ENCODE assay signal across 20 cellular contexts in genomic region chr1:241871031-241871430, GRCh38. TPM values are rescaled to one million over a fixed set of nuclear protein-coding genes. Genes with fewer than 3 reads are reported as not detected.
A peak's percentile ranks its signal among the peaks of the same experiment; 100 is the strongest.
DNase-seq lines count a peak whose midpoint lies in the region; ATAC-seq, FAIRE-seq and TF ChIP-seq lines count a peak whose summit lies in the region.
"Had no signal": no experiment of that assay in that cellular context is flagged by ENCODE, and none has a peak within 500 bp of the region (broad histone marks: within the 10 kb centered on the region; RNA-seq: fewer than 3 reads in every experiment).

No MANE protein-coding gene starts in this region.

- no peak overlapping the region for H3K4me3 ChIP-seq in HepG2 (replicated peaks in 1 of 3; ENCODE audit: insufficient read depth in 1 of 3, low read depth in 2 of 3, low read length in 3 of 3)
- H3K4me3 ChIP-seq in right lobe of liver = no peak overlapping the region
- H3K4me3 ChIP-seq in SJCRH30 = no peak overlapping the region
- no peak overlapping the region for H3K4me3 ChIP-seq in mesenchymal stem cell (ENCODE audit: insufficient read depth in 1 of 2, low read depth in 1 of 2, low read length in 2 of 2)
- H3K4me3 ChIP-seq: BLaER1, GM23338 had no signal

- H3K4me1 Mint-ChIP-seq in T-helper 17 cell = peaks cover 2% of the 10 kb centered on the region
- H3K4me1 Mint-ChIP-seq: B cell, GM23338, H9 had no signal

- H3K4me1 ChIP-seq in HepG2 (ENCODE audit: insufficient read depth, low read length) = no peaks in the 10 kb centered on the region
- H3K4me1 ChIP-seq in right lobe of liver = no peaks in the 10 kb centered on the region
- peaks cover 7% of the 10 kb centered on the region for H3K4me1 ChIP-seq in SJCRH30
- peaks cover 3% of the 10 kb centered on the region for H3K4me1 ChIP-seq in mesenchymal stem cell (ENCODE audit: control insufficient read depth, insufficient read depth, low read depth, low read length)
- H3K4me1 ChIP-seq: BLaER1, Caco-2 had no signal

- H3K27me3 ChIP-seq in HepG2 (ENCODE audit: control insufficient read depth in 1 of 2, insufficient read depth in 2 of 2, low read length in 2 of 2) (no peaks in the 10 kb centered on the region), right lobe of liver (no peaks in the 10 kb centered on the region), SJCRH30 (no peaks in the 10 kb centered on the region), mesenchymal stem cell (ENCODE audit: control insufficient read depth in 1 of 2, insufficient read depth in 1 of 2, low read length in 2 of 2) (no peaks in the 10 kb centered on the region)
- H3K27me3 ChIP-seq: BLaER1 had no signal

- TF ChIP-seq CTCF in HepG2 (CRISPR knock-in tag; IDR thresholded peaks at IDR 0.05) (no peak), right lobe of liver (IDR thresholded peaks at IDR 0.05) (no peak)

- no peak overlapping the region for H3K4me2 ChIP-seq in HepG2 (ENCODE audit: low read depth, low read length)
- H3K4me2 ChIP-seq in mesenchymal stem cell (ENCODE audit: low read length, poor library complexity, severe bottlenecking) = no peak overlapping the region
- H3K4me2 ChIP-seq: BLaER1, GM23338 had no signal

- H3K27ac ChIP-seq in HepG2 (ENCODE audit: extremely low read length, insufficient read depth, low read length) = no peak overlapping the region
- H3K27ac ChIP-seq in right lobe of liver = no peak overlapping the region
- H3K27ac ChIP-seq in SJCRH30 = peak overlapping the region; percentile 49
- H3K27ac ChIP-seq in mesenchymal stem cell (ENCODE audit: low read length, poor library complexity, severe bottlenecking) = peak overlapping the region; percentile 35
- H3K27ac ChIP-seq: BLaER1, C4-2B had no signal

- H3K79me2 ChIP-seq in HepG2 (ENCODE audit: insufficient read depth, low read length) = no peaks in the 10 kb centered on the region

- H3K18ac ChIP-seq in mesenchymal stem cell (ENCODE audit: low read depth in 1 of 2, low read length in 2 of 2) = no peak overlapping the region

- no TSS peak for BruUV-seq in HepG2 (replicated peaks; lab: Mats Ljungman, UMichigan)

- ATAC-seq in HepG2 = no peak
- no peak for ATAC-seq in right lobe of liver
- ATAC-seq in T-helper 17 cell = no peak
- ATAC-seq: CD8-positive, alpha-beta T cell; GM23338; HCT116 had no signal

- H4K91ac ChIP-seq in mesenchymal stem cell (ENCODE audit: low read length) = no peak overlapping the region

- H2AFZ ChIP-seq in HepG2 (ENCODE audit: low read length) = no peak overlapping the region
- no peak overlapping the region for H2AFZ ChIP-seq in mesenchymal stem cell (ENCODE audit: low read depth, low read length)
- H2AFZ ChIP-seq: GM23338 had no signal

- no peaks in the 10 kb centered on the region for H3K27me3 Mint-ChIP-seq in T-helper 17 cell
- H3K27me3 Mint-ChIP-seq: B cell; CD4-positive, CD25-positive, alpha-beta regulatory T cell had no signal

- no peak overlapping the region for H3K27ac Mint-ChIP-seq in T-helper 17 cell
- H3K27ac Mint-ChIP-seq: B cell; CD4-positive, CD25-positive, alpha-beta regulatory T cell; CD8-positive, alpha-beta T cell; GM23338; H9 had no signal

- H3K36me3 ChIP-seq in HepG2 (replicated peaks in 1 of 2; ENCODE audit: control insufficient read depth in 1 of 2, insufficient read depth in 2 of 2, low read length in 2 of 2) (peaks cover 0 to 14% of the 10 kb centered on the region in 2 experiments; a peak in 1 of 5 replicates), right lobe of liver (no peaks in the 10 kb centered on the region), SJCRH30 (peaks cover 47% of the 10 kb centered on the region), mesenchymal stem cell (ENCODE audit: control insufficient read depth in 1 of 2, insufficient read depth in 2 of 2, low read depth in 1 of 2, low read length in 2 of 2) (peaks cover 0 to 4% of the 10 kb centered on the region in 2 experiments)

- H4K8ac ChIP-seq in mesenchymal stem cell (ENCODE audit: low read length) = no peak overlapping the region

- H3K23ac ChIP-seq in mesenchymal stem cell (ENCODE audit: low read length in 2 of 2) = no peak overlapping the region

- POLR2A ChIA-PET in HepG2 (lab: Yijun Ruan, JAX) = no interaction called here

- H3K79me1 ChIP-seq in mesenchymal stem cell (replicated peaks; ENCODE audit: low read length, poor library complexity, severe bottlenecking) = peaks cover 1% of the 10 kb centered on the region

- H3K36me3 Mint-ChIP-seq in T-helper 17 cell (ENCODE audit: low read depth) = no peaks in the 10 kb centered on the region
- H3K36me3 Mint-ChIP-seq: CD8-positive, alpha-beta T cell had no signal

- H2BK5ac ChIP-seq in mesenchymal stem cell (ENCODE audit: low read depth, low read length, poor library complexity, severe bottlenecking) = no peak overlapping the region

- FAIRE-seq in HepG2 (lab: Jason Lieb, UNC) = no peak
- FAIRE-seq: G401.6, GM12892, GM19239 had no signal

- no peak overlapping the region for H2BK120ac ChIP-seq in mesenchymal stem cell (ENCODE audit: low read depth, low read length)

- TF ChIP-seq EP300 in HepG2 (IDR thresholded peaks at IDR 0.05; ENCODE audit: low read depth in 2 of 2, low read length in 2 of 2) (no peak), HepG2 (CRISPR knock-in tag; IDR thresholded peaks at IDR 0.05; ENCODE audit: borderline replicate concordance) (no peak)

- in situ Hi-C loops in HepG2 (cut with HindIII; ENCODE audit: extremely low pct_ligation_motif_present, low pct_unique_long_range_greater_than_20kb) = no loop called here

- no peaks in the 10 kb centered on the region for H4K20me1 ChIP-seq in HepG2 (ENCODE audit: insufficient read depth, low read length)
- H4K20me1 ChIP-seq: BLaER1 had no signal

- H3K4me3 Mint-ChIP-seq in T-helper 17 cell = no peak overlapping the region
- H3K4me3 Mint-ChIP-seq: B cell; CD4-positive, CD25-positive, alpha-beta regulatory T cell; CD8-positive, alpha-beta T cell; GM23338; H9 had no signal

- no peak overlapping the region for H3K4ac ChIP-seq in mesenchymal stem cell (ENCODE audit: low read depth in 1 of 2, low read length in 2 of 2)

- H2BK12ac ChIP-seq in mesenchymal stem cell (ENCODE audit: low read length in 2 of 2) = no peak overlapping the region

- TF ChIP-seq POLR2A in HepG2 (IDR thresholded peaks at IDR 0.05; ENCODE audit: insufficient read depth in 1 of 2, low read depth in 2 of 2, low read length in 2 of 2) (no peak), right lobe of liver (IDR thresholded peaks at IDR 0.05) (no peak)

- H3K9me3 ChIP-seq in HepG2 (ENCODE audit: low read length) (no peaks in the 10 kb centered on the region), right lobe of liver (no peaks in the 10 kb centered on the region), SJCRH30 (replicated peaks) (no peaks in the 10 kb centered on the region), mesenchymal stem cell (ENCODE audit: control insufficient read depth, low read length) (no peaks in the 10 kb centered on the region), T-helper 17 cell (ENCODE audit: control insufficient read depth, low read length, poor library complexity, severe bottlenecking) (no peaks in the 10 kb centered on the region)
- H3K9me3 ChIP-seq: BLaER1, Caco-2 had no signal

- no peak overlapping the region for H2AK5ac ChIP-seq in mesenchymal stem cell (ENCODE audit: low read length, severe bottlenecking)

- CTCF ChIA-PET in HepG2 (lab: Yijun Ruan, JAX; ENCODE audit: low intra/inter-chr PET ratio, low total read pairs) = no interaction called here

- no peak overlapping the region for H2BK15ac ChIP-seq in mesenchymal stem cell (ENCODE audit: low read depth, poor library complexity, severe bottlenecking)

- H3K14ac ChIP-seq in mesenchymal stem cell (ENCODE audit: low read length in 2 of 2) = no peak overlapping the region

- no peak overlapping the region for H3K9ac ChIP-seq in HepG2 (ENCODE audit: insufficient read depth, low read depth, low read length)
- H3K9ac ChIP-seq in mesenchymal stem cell (ENCODE audit: low read length) = no peak overlapping the region
- H3K9ac ChIP-seq: BLaER1 had no signal

- DNase-seq in HepG2 (ENCODE audit: low spot score) (no peak), right lobe of liver (no peak), SJCRH30 (no peak), mesenchymal stem cell (no peak), amniotic stem cell (lab: John Stamatoyannopoulos, UW) (no peak), T-helper 17 cell (no peak)
- DNase-seq: Caco-2; CD4-positive, CD25-positive, alpha-beta regulatory T cell; CD8-positive, alpha-beta T cell; DMS153; DND-41; H9 had no signal

- WGBS in HepG2 (ENCODE audit: low lambda C conversion rate) = 95% methylated on average over 1 of the region's 1 CpG
- WGBS in right lobe of liver (ENCODE audit: insufficient coverage, low coverage, low lambda C conversion rate, missing lambda C conversion rate) = 83% methylated on average over 1 of the region's 1 CpG
- WGBS in mesenchymal stem cell = 100% methylated on average over 1 of the region's 1 CpG

- no peak for TF ChIP-seq RAD21 in HepG2 (CRISPR knock-in tag; IDR thresholded peaks at IDR 0.05)

- intact Hi-C loops in HepG2 (cut with micrococcal nuclease; ENCODE audit: unreplicated experiment) (no loop called here), right lobe of liver (cut with DNase I) (no loop called here)

RNA-seq across cellular contexts. Expression of gene EXO1, which starts 23.0 kb away (rescaled TPM):
- total RNA-seq in HepG2 (2016; rRNA removed; fragmentation: Illumina TruSeq; extraction: Trizol) (26.1 and 35.6 TPM in 2 replicates), right lobe of liver (1 to 10 TPM in 2 of 6 experiments, under 1 TPM in 3, not detected in 1; 0.29 to 1.7 (median 0.62) TPM), T-helper 17 cell (1 to 10 TPM; 1.4 to 1.7 TPM)
- total RNA-seq in HepG2 (2016; cell fraction: cytosol; rRNA removed; fragmentation: Illumina TruSeq; extraction: Trizol; ENCODE audit: low read depth) = 5.3 and 6.4 TPM in 2 replicates
- total RNA-seq in HepG2 (2016; cell fraction: insoluble cytoplasmic fraction; rRNA removed; fragmentation: Illumina TruSeq; extraction: Trizol) = 24.4 and 33.9 TPM in 2 replicates
- total RNA-seq in HepG2 (2016; cell fraction: membrane; rRNA removed; fragmentation: Illumina TruSeq; extraction: Trizol) = 13.0 and 14.4 TPM in 2 replicates
- total RNA-seq in HepG2 (2016; cell fraction: nucleus; rRNA removed; fragmentation: Illumina TruSeq; extraction: Trizol) = 17.1 and 17.8 TPM in 2 replicates
- polyA plus RNA-seq in HepG2 (2011; rRNA removed) = 1.6 and 3.2 TPM in 2 replicates
- 1.7 and 2.3 TPM in 2 replicates for polyA plus RNA-seq in HepG2 (2011; cell fraction: cytosol; rRNA removed)
- polyA plus RNA-seq in HepG2 (2011; cell fraction: nucleus; rRNA removed) = 1.8 and 2.1 TPM in 2 replicates
- polyA plus RNA-seq in HepG2 (2012) = 1.0 and 5.1 TPM in 2 replicates
- polyA plus RNA-seq in HepG2 (2016; cell fraction: cytosol; fragmentation: Illumina TruSeq; extraction: Trizol; ENCODE audit: low read depth) = 1.3 and 1.4 TPM in 2 replicates
- 22.5 and 24.0 TPM in 2 replicates for polyA plus RNA-seq in HepG2 (2016; cell fraction: insoluble cytoplasmic fraction; fragmentation: Illumina TruSeq; extraction: Trizol; ENCODE audit: low read depth)
- polyA plus RNA-seq in HepG2 (2016; cell fraction: membrane; fragmentation: Illumina TruSeq; extraction: Trizol; ENCODE audit: low read depth) = 4.7 and 4.8 TPM in 2 replicates
- polyA plus RNA-seq in HepG2 (2016; cell fraction: nucleus; fragmentation: Illumina TruSeq; extraction: Trizol; ENCODE audit: insufficient read depth, low read depth) = 13.3 and 14.2 TPM in 2 replicates
- 3.8 and 32.8 TPM in 2 replicates for polyA minus RNA-seq in HepG2 (2011; rRNA and poly(A)+ RNA removed; ENCODE audit: low replicate concordance)
- 4.7 and 7.4 TPM in 2 replicates for polyA minus RNA-seq in HepG2 (2011; cell fraction: cytosol; rRNA and poly(A)+ RNA removed)
- 11.1 and 12.6 TPM in 2 replicates for polyA minus RNA-seq in HepG2 (2011; cell fraction: nucleus; rRNA and poly(A)+ RNA removed)
- total RNA-seq in SJCRH30 (2014; rRNA removed; shearing (Covaris generic)) = 51.3 and 57.4 TPM in 2 replicates
- 2.1 TPM for polyA plus RNA-seq in mesenchymal stem cell (2013, experiment 1 of 2)
- 1.7 TPM for polyA plus RNA-seq in mesenchymal stem cell (2013, experiment 2 of 2)

Comparison
In these comparisons a context has a peak if more than half of its experiments do, and no peak if none do; other contexts are left out.
1. H3K27ac ChIP-seq: peak in SJCRH30 (single experiment) and mesenchymal stem cell (single experiment); none in HepG2 (single experiment) and right lobe of liver (0 of 3).